Comparison of ENCODE assay signal across 8 cellular contexts in the genomic region with DNA sequence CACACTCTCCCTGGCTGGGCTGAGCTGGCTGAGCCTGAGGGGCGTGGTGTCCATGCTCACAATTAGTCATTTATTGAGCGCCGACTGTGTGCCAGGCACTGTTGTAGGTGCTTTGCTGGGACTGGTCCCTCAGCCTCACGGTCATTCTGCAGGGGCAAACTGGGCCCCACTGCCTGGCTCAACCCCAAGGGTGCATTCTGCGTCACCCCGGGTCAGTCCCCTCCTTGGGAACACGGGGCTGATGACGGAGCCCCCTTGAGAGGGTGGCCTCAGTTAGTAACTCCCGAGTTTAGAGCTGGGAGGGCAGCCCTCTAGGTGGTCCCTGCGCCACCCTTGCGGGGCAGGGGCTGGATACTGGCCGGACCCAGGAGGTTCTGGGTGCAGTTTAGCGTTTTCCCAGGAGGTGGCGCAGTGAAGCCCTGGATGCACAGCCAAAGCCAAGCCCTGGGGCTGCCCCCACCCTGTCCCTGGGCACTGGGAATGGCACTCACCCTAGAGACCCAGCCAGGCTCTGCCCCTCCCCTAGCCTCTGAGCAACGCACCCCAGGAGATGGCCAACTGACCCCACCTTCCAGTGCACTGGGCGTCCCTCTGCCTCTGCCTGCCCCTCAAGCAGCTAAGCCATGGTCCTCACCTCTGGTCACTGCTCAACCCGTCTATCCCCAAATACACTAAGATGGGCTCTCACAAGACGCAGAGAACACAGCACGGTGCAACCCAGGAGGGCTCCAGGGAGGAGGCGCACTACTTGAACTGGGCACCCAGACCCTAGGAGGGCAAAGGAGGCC.
DNase-seq lines count a peak whose midpoint lies in the region; ATAC-seq and TF ChIP-seq lines count a peak whose summit lies in the region.

No MANE protein-coding gene starts in this region.

- POLR2A ChIA-PET in RWPE1 (lab: Yijun Ruan, JAX; ENCODE audit: low non-redundant PET), result no interaction called here

- intact Hi-C loops in left cardiac atrium (cut with DNase I), result loop anchor here in 1 of 2 donors (10.0 kb wide), 1 partner anchor 55 kb away; no protein-coding TSS in a partner anchor

- peak overlapping the region; percentile 95 for H3K27ac ChIP-seq in RWPE1

- CTCF ChIA-PET in RWPE1 (lab: Yijun Ruan, JAX), result interaction anchor here (0.6 to 1.7 kb wide), 14 partner anchors 11 to 769 kb away, joined by 3 to 5 read pairs (median 3); no protein-coding TSS in a partner anchor

- DNase-seq in SHP77 (lab: John Stamatoyannopoulos, UW) (peak; percentile 74), SHP77 treated with DMSO at 0.1 percent for 48 hours (lab: John Stamatoyannopoulos, UW) (no peak), RWPE1 (ENCODE audit: low spot score) (peak; percentile 61), left cardiac atrium (peak; percentile 74)
- peak; percentile 55 for DNase-seq in activated naive CD4-positive, alpha-beta T cell treated with anti-CD3 and anti-CD28 coated beads, Interleukin-2, amount 50 U/mL, for 16 hours
- peak; percentile 15 to 57 for DNase-seq in stimulated activated CD4-positive, alpha-beta T cell treated with anti-CD3 and anti-CD28 coated beads, Interleukin-12 subunit alpha, Interleukin-12 subunit beta, amount 100 ng/mL, for 24 hours (ENCODE audit: low read depth in 2 of 2)

- TF ChIP-seq CTCF in RWPE1 (conservative IDR thresholded peaks at IDR 0.05; ENCODE audit: low read depth), result peak; percentile 84

- ATAC-seq in left cardiac atrium, result peak; percentile 53 to 59
- no peak for ATAC-seq in GM19452 (IDR thresholded peaks at IDR 0.05; ENCODE audit: unreplicated experiment)
- ATAC-seq in GM19397 (IDR thresholded peaks at IDR 0.05; ENCODE audit: unreplicated experiment), result no peak

Comparison
In these comparisons a context has a peak if more than half of its experiments do, and no peak if none do; other contexts are left out.
1. ATAC-seq: peak in left cardiac atrium (2 of 2); none in GM19452 (single experiment) and GM19397 (single experiment).